ENCODE assay signal across 2 cellular contexts in the genomic region with DNA sequence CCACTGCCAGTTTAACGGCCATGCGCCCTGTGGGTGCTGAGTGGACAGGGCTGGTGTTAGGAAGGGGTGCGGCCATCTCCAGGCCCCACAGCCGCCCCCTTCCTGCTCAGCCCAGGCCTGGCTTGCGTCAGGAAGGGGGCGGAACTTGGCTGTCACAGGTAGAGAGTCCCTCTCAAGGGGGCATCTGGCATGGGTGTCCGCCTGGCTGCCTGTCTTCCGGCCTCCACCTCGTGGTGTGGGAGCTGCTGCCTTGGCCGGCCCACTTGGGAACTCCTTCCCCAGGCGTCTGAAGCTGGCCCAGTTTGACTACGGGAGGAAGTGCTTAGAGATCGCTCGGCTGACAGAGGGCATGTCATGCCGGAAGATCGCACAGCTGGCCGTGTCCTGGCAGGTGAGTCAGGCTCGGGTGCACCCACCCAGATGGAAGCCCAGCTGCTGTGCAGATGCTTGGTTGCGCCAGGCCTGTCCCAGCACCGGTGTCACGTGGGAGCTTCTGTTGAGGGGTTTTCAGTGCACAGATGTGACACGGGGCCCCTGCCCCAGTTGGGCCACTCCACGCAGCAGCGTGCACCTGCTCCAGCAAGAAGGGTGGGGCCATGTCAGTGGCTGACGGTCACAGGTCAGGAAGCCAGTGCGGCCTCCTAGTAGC.
TF ChIP-seq lines count a peak whose summit lies in the region.

No MANE protein-coding gene starts in this region.

TF ChIP-seq in IMR-90, 13 proteins besides CTCF, POLR2A, EP300 and RAD21:
- TF ChIP-seq MAFK (IDR thresholded peaks at IDR 0.05; ENCODE audit: low read depth, low read length) (no peak), CEBPB (IDR thresholded peaks at IDR 0.05; ENCODE audit: low read depth, low read length) (no peak)
- TF ChIP-seq, protein P1, sequence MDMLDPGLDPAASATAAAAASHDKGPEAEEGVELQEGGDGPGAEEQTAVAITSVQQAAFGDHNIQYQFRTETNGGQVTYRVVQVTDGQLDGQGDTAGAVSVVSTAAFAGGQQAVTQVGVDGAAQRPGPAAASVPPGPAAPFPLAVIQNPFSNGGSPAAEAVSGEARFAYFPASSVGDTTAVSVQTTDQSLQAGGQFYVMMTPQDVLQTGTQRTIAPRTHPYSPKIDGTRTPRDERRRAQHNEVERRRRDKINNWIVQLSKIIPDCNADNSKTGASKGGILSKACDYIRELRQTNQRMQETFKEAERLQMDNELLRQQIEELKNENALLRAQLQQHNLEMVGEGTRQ (IDR thresholded peaks at IDR 0.05; ENCODE audit: low read depth, low read length): no peak

TF ChIP-seq in K562, 482 proteins besides CTCF, POLR2A, EP300 and RAD21:
- TF ChIP-seq ZEB2 (IDR thresholded peaks at IDR 0.05): no peak
- TF ChIP-seq, protein P2, sequence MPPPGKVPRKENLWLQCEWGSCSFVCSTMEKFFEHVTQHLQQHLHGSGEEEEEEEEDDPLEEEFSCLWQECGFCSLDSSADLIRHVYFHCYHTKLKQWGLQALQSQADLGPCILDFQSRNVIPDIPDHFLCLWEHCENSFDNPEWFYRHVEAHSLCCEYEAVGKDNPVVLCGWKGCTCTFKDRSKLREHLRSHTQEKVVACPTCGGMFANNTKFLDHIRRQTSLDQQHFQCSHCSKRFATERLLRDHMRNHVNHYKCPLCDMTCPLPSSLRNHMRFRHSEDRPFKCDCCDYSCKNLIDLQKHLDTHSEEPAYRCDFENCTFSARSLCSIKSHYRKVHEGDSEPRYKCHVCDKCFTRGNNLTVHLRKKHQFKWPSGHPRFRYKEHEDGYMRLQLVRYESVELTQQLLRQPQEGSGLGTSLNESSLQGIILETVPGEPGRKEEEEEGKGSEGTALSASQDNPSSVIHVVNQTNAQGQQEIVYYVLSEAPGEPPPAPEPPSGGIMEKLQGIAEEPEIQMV (tag; conservative IDR thresholded peaks at IDR 0.05; ENCODE audit: low read depth): no peak
- TF ChIP-seq TFAP4 (CRISPR knock-in tag; IDR thresholded peaks at IDR 0.05; ENCODE audit: borderline replicate concordance): peak; percentile 21; the same call in 1 of the 2 replicates
- no peak for TF ChIP-seq ZC3H8 (IDR thresholded peaks at IDR 0.05)
- no peak for TF ChIP-seq ZNF75A (CRISPR knock-in tag; IDR thresholded peaks at IDR 0.05)
- TF ChIP-seq, protein P3, sequence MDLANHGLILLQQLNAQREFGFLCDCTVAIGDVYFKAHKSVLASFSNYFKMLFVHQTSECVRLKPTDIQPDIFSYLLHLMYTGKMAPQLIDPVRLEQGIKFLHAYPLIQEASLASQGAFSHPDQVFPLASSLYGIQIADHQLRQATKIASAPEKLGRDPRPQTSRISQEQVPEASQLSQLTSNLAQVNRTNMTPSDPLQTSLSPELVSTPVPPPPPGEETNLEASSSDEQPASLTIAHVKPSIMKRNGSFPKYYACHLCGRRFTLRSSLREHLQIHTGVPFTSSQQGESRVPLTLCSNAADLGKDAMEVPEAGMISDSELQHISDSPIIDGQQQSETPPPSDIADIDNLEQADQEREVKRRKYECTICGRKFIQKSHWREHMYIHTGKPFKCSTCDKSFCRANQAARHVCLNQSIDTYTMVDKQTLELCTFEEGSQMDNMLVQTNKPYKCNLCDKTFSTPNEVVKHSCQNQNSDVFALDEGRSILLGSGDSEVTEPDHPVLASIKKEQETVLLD (IDR thresholded peaks at IDR 0.05): no peak
- TF ChIP-seq ZNF707 (CRISPR knock-in tag; conservative IDR thresholded peaks at IDR 0.05): no peak
- TF ChIP-seq HMGN3 (IDR thresholded peaks at IDR 0.05; ENCODE audit: borderline replicate concordance, extremely low read depth, insufficient read length, low read depth, low read length): peak; percentile 24
